1 cellular context compared by ENCODE assay signal in the genomic region with DNA sequence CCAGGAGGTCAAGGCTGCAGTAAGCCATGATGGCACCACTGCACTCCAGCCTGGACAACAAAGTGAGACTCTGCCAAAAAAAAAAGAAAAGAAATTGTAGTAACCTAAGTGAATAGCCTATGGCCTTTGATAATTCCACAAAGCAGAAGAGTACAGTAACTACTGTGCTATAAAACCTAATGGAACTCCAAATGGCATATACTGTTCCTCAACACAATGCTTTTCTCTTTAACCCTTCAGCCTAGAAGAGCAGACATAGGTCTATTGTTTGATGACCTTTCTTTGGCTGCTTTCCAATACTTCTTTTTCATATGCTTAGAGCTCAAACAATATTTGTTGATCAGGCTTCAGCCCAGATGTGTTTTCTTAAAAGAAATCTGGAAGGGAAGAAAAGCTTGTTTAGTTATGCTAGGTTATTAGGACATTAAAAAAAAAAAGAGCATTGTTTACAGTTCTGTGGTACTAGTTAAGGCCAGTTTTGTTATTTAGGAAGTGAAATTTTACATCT.
TF ChIP-seq lines count a peak whose summit lies in the region.

No MANE protein-coding gene starts in this region.

TF ChIP-seq in GM23338, 12 proteins besides CTCF, POLR2A, EP300 and RAD21:
- TF ChIP-seq REST (IDR thresholded peaks at IDR 0.05; ENCODE audit: unreplicated experiment) (no peak), POLR2AphosphoS5 (IDR thresholded peaks at IDR 0.05; ENCODE audit: low read depth) (no peak), EZH2phosphoT487 (IDR thresholded peaks at IDR 0.05; ENCODE audit: unreplicated experiment) (no peak), ZNF462 (CRISPR knock-in tag; IDR thresholded peaks at IDR 0.05) (no peak), CREB1 (CRISPR knock-in tag; IDR thresholded peaks at IDR 0.05; ENCODE audit: low read depth) (no peak), ZNF331 (CRISPR knock-in tag; IDR thresholded peaks at IDR 0.05; ENCODE audit: low read depth) (no peak), EZH2 (IDR thresholded peaks at IDR 0.05; ENCODE audit: low read depth, unreplicated experiment) (no peak), ZNF114 (CRISPR knock-in tag; IDR thresholded peaks at IDR 0.05) (no peak)
- TF ChIP-seq, protein P1, sequence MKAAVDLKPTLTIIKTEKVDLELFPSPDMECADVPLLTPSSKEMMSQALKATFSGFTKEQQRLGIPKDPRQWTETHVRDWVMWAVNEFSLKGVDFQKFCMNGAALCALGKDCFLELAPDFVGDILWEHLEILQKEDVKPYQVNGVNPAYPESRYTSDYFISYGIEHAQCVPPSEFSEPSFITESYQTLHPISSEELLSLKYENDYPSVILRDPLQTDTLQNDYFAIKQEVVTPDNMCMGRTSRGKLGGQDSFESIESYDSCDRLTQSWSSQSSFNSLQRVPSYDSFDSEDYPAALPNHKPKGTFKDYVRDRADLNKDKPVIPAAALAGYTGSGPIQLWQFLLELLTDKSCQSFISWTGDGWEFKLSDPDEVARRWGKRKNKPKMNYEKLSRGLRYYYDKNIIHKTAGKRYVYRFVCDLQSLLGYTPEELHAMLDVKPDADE (IDR thresholded peaks at IDR 0.05): no peak
TF ChIP-seq in GM23338: peak in this region for 0.
